Comparison of ENCODE assay signal across 18 cellular contexts in the genomic region with DNA sequence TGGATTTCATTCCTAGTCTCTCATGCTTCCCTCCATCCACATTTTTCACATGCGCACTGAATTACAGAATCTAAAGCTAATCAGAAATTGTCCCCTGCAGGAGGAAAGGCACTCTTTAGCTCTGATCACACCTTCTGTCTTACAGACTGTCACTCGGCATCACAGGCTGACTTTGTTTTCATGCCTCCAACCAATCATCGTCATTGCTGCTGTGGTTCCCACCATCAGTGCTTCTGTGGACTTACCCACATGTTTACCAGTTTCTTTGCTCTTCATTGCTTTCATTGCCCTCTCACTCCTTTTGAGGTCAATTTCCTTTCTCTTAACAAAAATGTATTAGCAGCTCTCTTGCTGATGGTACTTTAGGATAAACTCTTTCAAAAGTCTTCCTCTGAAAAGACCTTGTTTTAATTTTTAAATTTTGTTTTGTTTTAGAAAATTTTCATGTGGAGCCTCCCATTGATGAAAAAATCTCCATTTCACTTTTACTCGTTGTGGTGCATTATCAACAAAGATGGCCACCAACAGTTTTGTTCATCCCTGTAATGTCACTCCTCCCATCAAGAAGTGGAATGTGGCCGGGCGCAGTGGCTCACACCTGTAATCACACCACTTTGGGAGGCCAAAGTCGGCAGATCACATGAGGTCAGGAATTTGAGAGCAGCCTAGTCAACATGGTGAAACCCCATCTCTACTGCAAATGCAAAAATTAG. TPM values are rescaled to one million over a fixed set of nuclear protein-coding genes. Genes with fewer than 3 reads are reported as not detected.
DNase-seq lines count a peak whose midpoint lies in the region; ATAC-seq and TF ChIP-seq lines count a peak whose summit lies in the region.
"Had no signal": no experiment of that assay in that cellular context is flagged by ENCODE, and none has a peak within 500 bp of the region (broad histone marks: within the 10 kb centered on the region; RNA-seq: fewer than 3 reads in every experiment).

No MANE protein-coding gene starts in this region.

- WGBS in heart right ventricle, 2 donors = 82 to 83% methylated on average over 7 of the region's 7 CpGs

- H3K27ac ChIP-seq in heart right ventricle = peak overlapping the region in 1 of 10 donors; percentile 71
- H3K27ac ChIP-seq: esophagus muscularis mucosa had no signal

- no peak overlapping the region for H3K4me3 ChIP-seq in heart right ventricle
- H3K4me3 ChIP-seq: esophagus muscularis mucosa, GM12878 had no signal

- peaks cover 52% of the 10 kb centered on the region for H3K4me1 Mint-ChIP-seq in activated CD4-positive, alpha-beta memory T cell treated with anti-CD3 and anti-CD28 coated beads for 36 hours (ENCODE audit: low read depth)

- peaks cover 6% of the 10 kb centered on the region for H3K9me3 Mint-ChIP-seq in activated CD4-positive, alpha-beta memory T cell treated with anti-CD3 and anti-CD28 coated beads for 36 hours
- H3K9me3 Mint-ChIP-seq: mesothelial cell of epicardium had no signal

- intact Hi-C loops in activated CD4-positive, alpha-beta memory T cell treated with anti-CD3 and anti-CD28 coated beads for 36 hours (cut with micrococcal nuclease) = no loop called here
- intact Hi-C loops in heart right ventricle (cut with DNase I) = loop anchor here in 5 of 10 donors (10.0 kb wide), 3 partner anchors 85 to 255 kb away; a partner anchor contains a TSS

- H3K9me3 ChIP-seq in heart right ventricle = peaks cover 0 to 12% (median 0%) of the 10 kb centered on the region in 11 donors

- no peaks in the 10 kb centered on the region for H3K27me3 Mint-ChIP-seq in activated CD4-positive, alpha-beta memory T cell treated with anti-CD3 and anti-CD28 coated beads for 36 hours

- no peaks in the 10 kb centered on the region for H3K36me3 ChIP-seq in heart right ventricle
- H3K36me3 ChIP-seq: esophagus muscularis mucosa had no signal

- peak overlapping the region; percentile 5 for H3K27ac Mint-ChIP-seq in activated CD4-positive, alpha-beta memory T cell treated with anti-CD3 and anti-CD28 coated beads for 36 hours
- H3K27ac Mint-ChIP-seq: mesothelial cell of epicardium had no signal

- no peaks in the 10 kb centered on the region for H3K27me3 ChIP-seq in heart right ventricle
- H3K27me3 ChIP-seq: esophagus muscularis mucosa had no signal

- H3K4me3 Mint-ChIP-seq in activated CD4-positive, alpha-beta memory T cell treated with anti-CD3 and anti-CD28 coated beads for 36 hours = no peak overlapping the region
- H3K4me3 Mint-ChIP-seq: mesothelial cell of epicardium had no signal

- DNase-seq in activated gamma-delta T cell treated with Interleukin-2 at 50 U/mL for 16 hours (peak; percentile 74), activated gamma-delta T cell (lab: John Stamatoyannopoulos, UW) (no peak), GM10248 (ENCODE audit: extremely low spot score) (no peak), heart right ventricle (no peak)
- DNase-seq in activated CD4-positive, alpha-beta memory T cell treated with anti-CD3 and anti-CD28 coated beads for 36 hours = peak; percentile 60
- peak; percentile 69 for DNase-seq in effector CD4-positive, alpha-beta T cell
- peak; percentile 30 to 34 for DNase-seq in stimulated activated CD8-positive, alpha-beta memory T cell treated with anti-CD3 and anti-CD28 coated beads, Interleukin-7, amount 100 ng/mL, for 1 hour (ENCODE audit: low read depth in 2 of 2)
- DNase-seq: ACHN, cerebellar nuclear complex, DMS79, H7, NCI-H1694 treated with DMSO at 0.1 percent for 48 hours had no signal

- CTCF ChIA-PET in activated CD4-positive, alpha-beta memory T cell treated with anti-CD3 and anti-CD28 coated beads for 36 hours (lab: Charles Lee) = interaction anchor here (0.6 to 0.9 kb wide), 3 partner anchors 10 to 179 kb away, joined by 3 to 4 read pairs (median 3); no protein-coding TSS in a partner anchor
- CTCF ChIA-PET in GM10248 (lab: Yijun Ruan, JAX) = interaction anchor here (0.9 to 1.6 kb wide), 2 partner anchors 9 to 10 kb away, joined by 3 to 5 read pairs; no protein-coding TSS in a partner anchor

- no peak for TF ChIP-seq CTCF in GM10248 (IDR thresholded peaks at IDR 0.05; ENCODE audit: control extremely low read depth, extremely low read depth, low read depth, missing control alignments)
- TF ChIP-seq CTCF in heart right ventricle (IDR thresholded peaks at IDR 0.05) = no peak

- peaks cover 5% of the 10 kb centered on the region for H3K36me3 Mint-ChIP-seq in activated CD4-positive, alpha-beta memory T cell treated with anti-CD3 and anti-CD28 coated beads for 36 hours

- POLR2A ChIA-PET in activated CD4-positive, alpha-beta memory T cell treated with anti-CD3 and anti-CD28 coated beads for 36 hours (lab: Charles Lee) = no interaction called here
- POLR2A ChIA-PET in GM10248 (lab: Yijun Ruan, JAX) = interaction anchor here (0.6 kb wide), 1 partner anchor 222 kb away, joined by 3 read pairs; no protein-coding TSS in a partner anchor

- ATAC-seq in HG03565 (IDR thresholded peaks at IDR 0.05; ENCODE audit: unreplicated experiment) (no peak), heart right ventricle (no peak)
- ATAC-seq: GM12878 had no signal

- peaks cover 0 to 20% (median 0%) of the 10 kb centered on the region in 9 donors for H3K4me1 ChIP-seq in heart right ventricle

RNA-seq across cellular contexts. Expression of a gene that starts 20.2 kb away (rescaled TPM):
- not detected for total RNA-seq in activated CD4-positive, alpha-beta memory T cell treated with anti-CD3 and anti-CD28 coated beads for 36 hours
- total RNA-seq in heart right ventricle = under 1 TPM in 1 of 10 donors, not detected in 9; 0.11 TPM
- polyA plus RNA-seq in heart right ventricle = 1 to 10 TPM in 1 of 2 donors, under 1 TPM in 1; 0.83 to 4.8 TPM
- total RNA-seq: esophagus muscularis mucosa, GM12878, H7, mesothelial cell of epicardium, pulmonary artery endothelial cell, urinary bladder had no signal
- polyA plus RNA-seq: GM12878 had no signal

Comparison
In these comparisons a context has a peak if more than half of its experiments do, and no peak if none do; other contexts are left out.
1. DNase-seq: peak in activated gamma-delta T cell treated with Interleukin-2 at 50 U/mL for 16 hours (single experiment), activated CD4-positive, alpha-beta memory T cell treated with anti-CD3 and anti-CD28 coated beads for 36 hours (single experiment), effector CD4-positive, alpha-beta T cell (single experiment) and stimulated activated CD8-positive, alpha-beta memory T cell treated with anti-CD3 and anti-CD28 coated beads, Interleukin-7, amount 100 ng/mL, for 1 hour (2 of 2); none in activated gamma-delta T cell (single experiment), GM10248 (single experiment) and heart right ventricle (0 of 2).